In the genomic region with DNA sequence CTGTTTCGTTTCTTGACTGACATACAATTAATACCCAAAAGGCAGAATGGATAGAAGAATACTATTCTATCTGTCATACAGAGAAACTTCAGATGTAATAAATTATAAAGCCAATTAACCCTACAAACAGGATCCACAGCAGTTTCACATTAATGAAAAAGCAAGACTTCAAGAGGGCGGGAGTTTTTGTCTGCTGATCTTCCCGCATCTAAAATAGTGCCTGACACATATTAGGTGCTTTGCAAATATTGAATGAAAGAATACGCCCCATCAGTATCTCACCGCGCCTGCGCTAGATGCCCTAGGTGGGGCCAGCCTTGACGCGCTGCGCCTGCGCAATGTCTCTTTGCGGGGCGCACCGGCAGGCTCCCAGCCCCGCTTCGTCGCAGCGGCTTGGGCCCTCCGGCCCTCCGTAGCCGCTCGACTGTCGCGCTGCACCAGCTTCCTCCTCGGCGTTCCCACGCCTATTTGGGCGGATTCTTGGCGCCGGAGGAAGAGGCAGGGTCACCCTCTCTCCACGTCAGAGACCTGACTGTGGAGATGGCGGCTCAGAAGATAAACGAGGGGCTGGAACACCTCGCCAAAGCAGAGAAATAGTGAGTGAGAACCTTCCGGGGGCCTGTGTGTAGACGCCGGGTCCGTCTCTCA, we compare ENCODE assay signal across 8 cellular contexts. TPM values are rescaled to one million over a fixed set of nuclear protein-coding genes. Genes with fewer than 3 reads are reported as not detected.
DNase-seq lines count a peak whose midpoint lies in the region; ATAC-seq, FAIRE-seq and TF ChIP-seq lines count a peak whose summit lies in the region.

A gene (plus strand): TSS at position 465 of the 648 bp plus-strand sequence. CDS start 76 bp downstream, at position 541.

- H3K9me3 ChIP-seq in adrenal gland (replicated peaks in 1 of 3) (no peaks in the 10 kb centered on the region), heart right ventricle (no peaks in the 10 kb centered on the region), upper lobe of left lung (no peaks in the 10 kb centered on the region)

- DNase-seq in GM12891 (ENCODE audit: insufficient read length, low spot score) (peak; percentile 86), NCI-H1436 (lab: John Stamatoyannopoulos, UW) (peak; percentile 85), T-helper 1 cell (peak; percentile 82 to 95 (median 86)), adrenal gland (peak; percentile 89 to 93 (median 92)), heart right ventricle (peak; percentile 93 to 94), posterior cingulate gyrus (peak; percentile 77 to 99 (median 88)), upper lobe of left lung (peak; percentile 91 to 97)

- peak within 1 kb of the TSS in 4 of 5 donors; percentile 80 to 97 (median 92) for H3K27ac ChIP-seq in adrenal gland
- H3K27ac ChIP-seq in heart right ventricle = peak within 1 kb of the TSS; percentile 96 to 99 (median 98)
- H3K27ac ChIP-seq in upper lobe of left lung = peak within 1 kb of the TSS; percentile 91 to 99 (median 96)

- peak; percentile 99 for FAIRE-seq in GM12891 (lab: Jason Lieb, UNC)

- ATAC-seq in HG02798 (IDR thresholded peaks at IDR 0.05; ENCODE audit: poor library complexity, unreplicated experiment) (peak; percentile 86), heart right ventricle (peak; percentile 93 to 97 (median 96)), upper lobe of left lung (ENCODE audit: low FRiP score in 2 of 2) (peak; percentile 96 to 97)

- TF ChIP-seq CTCF in adrenal gland (IDR thresholded peaks at IDR 0.05) = no peak
- no peak for TF ChIP-seq CTCF in heart right ventricle (IDR thresholded peaks at IDR 0.05)
- no peak for TF ChIP-seq CTCF in upper lobe of left lung (IDR thresholded peaks at IDR 0.05)

- peak within 1 kb of the TSS; percentile 19 to 90 (median 78) for H3K4me3 ChIP-seq in adrenal gland
- peak within 1 kb of the TSS; percentile 81 to 96 (median 90) for H3K4me3 ChIP-seq in heart right ventricle
- H3K4me3 ChIP-seq in upper lobe of left lung = peak within 1 kb of the TSS; percentile 74 to 97 (median 84)

- H3K4me1 ChIP-seq in adrenal gland (replicated peaks in 1 of 2) (peaks cover 9 to 47% of the 10 kb centered on the region in 2 donors), heart right ventricle (peaks cover 4 to 52% (median 41%) of the 10 kb centered on the region in 9 donors), upper lobe of left lung (peaks cover 16 to 44% (median 23%) of the 10 kb centered on the region in 4 donors)

- TF ChIP-seq EP300 in upper lobe of left lung (IDR thresholded peaks at IDR 0.05) = peak in 1 of 4 donors; percentile 87

- 1 to 2% (median 1%) methylated on average over 11 to 38 of the region's 38 CpGs for WGBS in adrenal gland, 4 donors
- 1% methylated on average over 38 of the region's 38 CpGs for WGBS in heart right ventricle, 2 donors
- WGBS in upper lobe of left lung, 2 donors = 1 to 2% methylated on average over 29 to 38 of the region's 38 CpGs

- H3K27me3 ChIP-seq in adrenal gland = no peaks in the 10 kb centered on the region
- H3K27me3 ChIP-seq in heart right ventricle = no peaks in the 10 kb centered on the region
- no peaks in the 10 kb centered on the region for H3K27me3 ChIP-seq in upper lobe of left lung

- TF ChIP-seq POLR2A in GM12891 (IDR thresholded peaks at IDR 0.05; ENCODE audit: low read depth, low read length) = 0 out of 2 replicates have a peak, but pooled peaks have one; percentile 55
- TF ChIP-seq POLR2A in adrenal gland (IDR thresholded peaks at IDR 0.05) = peak in 1 of 2 donors; percentile 66
- TF ChIP-seq POLR2A in upper lobe of left lung (IDR thresholded peaks at IDR 0.05) = peak in 3 of 4 donors; percentile 22 to 72 (median 27)

- H3K36me3 ChIP-seq in adrenal gland (replicated peaks in 1 of 2) (no peaks in the 10 kb centered on the region), heart right ventricle (no peaks in the 10 kb centered on the region), upper lobe of left lung (no peaks in the 10 kb centered on the region)

- intact Hi-C loops in adrenal gland (cut with DNase I) (no loop called here), heart right ventricle (cut with DNase I) (loop anchor here in 2 of 10 donors (10.0 kb wide), 2 partner anchors 811 to 911 kb away; a partner anchor contains a TSS), posterior cingulate gyrus (cut with DNase I) (no loop called here)

TF ChIP-seq in GM12891, 5 proteins besides CTCF, POLR2A, EP300 and RAD21:
- 0 out of 2 replicates have a peak, but pooled peaks have one; percentile 5 for TF ChIP-seq SPI1 (IDR thresholded peaks at IDR 0.05; ENCODE audit: low read depth, low read length)
- TF ChIP-seq POU2F2 (IDR thresholded peaks at IDR 0.05; ENCODE audit: low read depth, low read length) = no peak
- peak; percentile 58; the same call in 1 of the 2 replicates for TF ChIP-seq POLR2AphosphoS5 (IDR thresholded peaks at IDR 0.05; ENCODE audit: low read depth, low read length)
TF ChIP-seq in GM12891: peak in this region for 2.

RNA-seq across cellular contexts. Expression of the gene that starts here (rescaled TPM):
- 17.3 TPM for polyA plus RNA-seq in GM12891 (2012; ENCODE audit: low read depth, missing spikeins)
- total RNA-seq in adrenal gland = 10 to 100 TPM; 23.6 to 60.2 (median 42.1) TPM
- 10 to 100 TPM; 17.0 to 38.2 (median 17.6) TPM for polyA plus RNA-seq in adrenal gland
- total RNA-seq in heart right ventricle = 10 to 100 TPM; 30.5 to 49.9 (median 37.6) TPM
- polyA plus RNA-seq in heart right ventricle = 10 to 100 TPM; 14.3 to 14.4 TPM
- total RNA-seq in upper lobe of left lung = 10 to 100 TPM; 16.8 to 72.0 (median 34.0) TPM

Comparison
In these comparisons a context has a peak if more than half of its experiments do, and no peak if none do; other contexts are left out.
1. Peak in every context shown above with its lines: DNase-seq, ATAC-seq, H3K4me3 ChIP-seq and H3K27ac ChIP-seq.